ENCODE assay signal across 8 cellular contexts in genomic region chr12:60211244-60211643, GRCh38.
"Had no signal": no experiment of that assay in that cellular context is flagged by ENCODE, and none has a peak within 500 bp of the region (broad histone marks: within the 10 kb centered on the region; RNA-seq: fewer than 3 reads in every experiment).

No MANE protein-coding gene starts in this region.

- DNase-seq: GDM1, GF-D8 had no signal

- FAIRE-seq: G401.6, GM12878, GM12891, GM12892, GM18507, GM19239 had no signal

- ATAC-seq: GM12878 had no signal

- H3K4me3 ChIP-seq: GM12878 had no signal
